In the genomic region with DNA sequence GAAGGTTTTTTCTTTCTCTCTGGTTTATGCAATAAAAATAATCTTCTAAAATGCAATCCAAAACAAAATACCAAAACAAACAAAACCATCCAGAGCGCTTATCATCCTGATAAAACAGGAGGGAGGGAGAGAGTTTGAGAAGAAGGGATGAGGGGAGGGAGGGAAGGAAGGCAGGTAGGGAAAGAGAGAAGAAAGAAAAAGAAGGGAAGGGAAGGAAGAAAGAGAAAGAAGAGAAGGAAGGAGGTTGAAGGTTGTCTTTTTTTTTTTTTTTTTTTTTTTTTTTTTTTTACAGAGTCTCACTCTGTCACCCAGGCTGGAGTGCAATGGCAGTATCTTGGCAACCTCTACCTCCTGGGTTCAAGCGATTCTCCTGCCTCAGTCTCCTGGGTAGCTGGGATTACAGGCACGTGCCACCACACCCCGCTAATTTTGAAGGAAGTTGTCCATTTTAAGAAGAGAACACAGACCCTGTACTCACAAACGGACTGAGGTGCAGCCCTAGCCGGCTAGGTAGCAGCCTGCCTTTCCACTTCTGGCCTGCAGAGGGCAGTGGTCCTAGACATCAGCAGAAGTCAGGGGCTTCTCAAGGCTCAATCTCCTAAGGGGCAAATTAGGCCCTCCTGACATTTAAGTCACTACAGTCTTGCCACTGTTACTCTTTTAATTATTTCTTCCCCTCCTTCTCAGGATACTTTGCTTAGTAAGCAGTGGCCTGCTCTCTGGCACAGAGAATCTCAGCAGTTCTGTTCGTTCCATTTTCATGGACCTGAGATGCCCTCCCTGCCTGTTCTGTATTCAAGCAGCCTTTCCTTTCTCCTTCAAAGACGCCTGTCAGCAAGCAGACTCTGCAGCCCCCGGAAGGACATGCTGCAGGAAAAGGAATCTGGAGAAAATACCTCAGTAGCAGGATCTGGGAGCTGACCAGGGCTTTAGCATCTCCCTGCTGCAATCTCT, we compare ENCODE assay signal across 8 cellular contexts.
DNase-seq lines count a peak whose midpoint lies in the region; ATAC-seq and TF ChIP-seq lines count a peak whose summit lies in the region.

No MANE protein-coding gene starts in this region.

- H3K36me3 Mint-ChIP-seq in activated T-cell treated with anti-CD3 and anti-CD28 coated beads, Interleukin-2, amount 50 U/mL, for 72 hours (ENCODE audit: insufficient read depth in 2 of 2): no peaks in the 10 kb centered on the region

- H2AFZ ChIP-seq in PC-3 (ENCODE audit: low read length): no peak overlapping the region

- TF ChIP-seq CTCF in GM20000 (IDR thresholded peaks at IDR 0.05; ENCODE audit: extremely low read depth, missing control alignments): peak; percentile 94
- peak; percentile 74 for TF ChIP-seq CTCF in PC-3 (conservative IDR thresholded peaks at IDR 0.05; ENCODE audit: low read depth, low read length)
- TF ChIP-seq CTCF in testis (IDR thresholded peaks at IDR 0.05): peak; percentile 60 to 91 (median 80)

- H3K9me3 Mint-ChIP-seq in activated T-cell treated with anti-CD3 and anti-CD28 coated beads, Interleukin-2, amount 50 U/mL, for 72 hours: no peaks in the 10 kb centered on the region

- H3K4me2 ChIP-seq in PC-3 (ENCODE audit: low read length): no peak overlapping the region

- no peak overlapping the region for H3K4me3 ChIP-seq in PC-3 (ENCODE audit: low read length)
- no peak overlapping the region for H3K4me3 ChIP-seq in testis

- no peaks in the 10 kb centered on the region for H3K79me2 ChIP-seq in PC-3 (ENCODE audit: low read length)

- no peak overlapping the region for H3K9ac ChIP-seq in PC-3 (ENCODE audit: low read length)

- intact Hi-C loops in PC-3 (cut with micrococcal nuclease) (no loop called here), testis (cut with DNase I; ENCODE audit: low total_unique reads) (no loop called here)

- H3K27me3 Mint-ChIP-seq in activated T-cell treated with anti-CD3 and anti-CD28 coated beads, Interleukin-2, amount 50 U/mL, for 72 hours (ENCODE audit: low read depth): peaks cover 46% of the 10 kb centered on the region

- no peaks in the 10 kb centered on the region for H3K27me3 ChIP-seq in PC-3 (ENCODE audit: low read length)
- H3K27me3 ChIP-seq in testis: no peaks in the 10 kb centered on the region

- POLR2A ChIA-PET in PC-3 (lab: Charles Lee; ENCODE audit: unreplicated experiment): no interaction called here

- H3K9me3 ChIP-seq in PC-3 (ENCODE audit: low read length) (no peaks in the 10 kb centered on the region), testis (no peaks in the 10 kb centered on the region)

- no TSS peak for BruUV-seq in PC-3 (replicated peaks; lab: Mats Ljungman, UMichigan)

- peaks cover 6% of the 10 kb centered on the region; the same call in 1 of the 2 replicates for H3K36me3 ChIP-seq in PC-3 (ENCODE audit: low read depth, low read length)
- H3K36me3 ChIP-seq in testis (ENCODE audit: low read depth, missing control alignments): no peaks in the 10 kb centered on the region

- no peak overlapping the region for H3K27ac Mint-ChIP-seq in activated T-cell treated with anti-CD3 and anti-CD28 coated beads, Interleukin-2, amount 50 U/mL, for 72 hours

- no peaks in the 10 kb centered on the region for H4K20me1 ChIP-seq in PC-3 (ENCODE audit: low read length)

- no peak for TF ChIP-seq POLR2A in testis (IDR thresholded peaks at IDR 0.05)

- peaks cover 10% of the 10 kb centered on the region for H3K4me1 Mint-ChIP-seq in activated T-cell treated with anti-CD3 and anti-CD28 coated beads, Interleukin-2, amount 50 U/mL, for 72 hours (ENCODE audit: low read depth)

- WGBS in testis, 2 donors: 32 to 39% methylated on average over 9 of the region's 9 CpGs

- H3K27ac ChIP-seq in PC-3 (ENCODE audit: low read length) (peak overlapping the region; percentile 36), testis (no peak overlapping the region)

- peaks cover 14% of the 10 kb centered on the region for H3K4me1 ChIP-seq in PC-3 (ENCODE audit: insufficient read depth, low read length)
- H3K4me1 ChIP-seq in testis: peaks cover 14% of the 10 kb centered on the region

- peak overlapping the region; percentile 33 to 38 for H3K4me3 Mint-ChIP-seq in activated T-cell treated with anti-CD3 and anti-CD28 coated beads, Interleukin-2, amount 50 U/mL, for 72 hours

- no peaks in the 10 kb centered on the region for H3F3A ChIP-seq in PC-3 (ENCODE audit: low read length, unreplicated experiment)

- DNase-seq in COLO668 (lab: John Stamatoyannopoulos, UW; ENCODE audit: unreplicated experiment) (peak; percentile 67), GM20000 (ENCODE audit: low spot score) (peak; percentile 69), HuH-7 (ENCODE audit: low spot score) (peak; percentile 67), PC-3 (peak; percentile 74), fibroblast of the conjunctiva (ENCODE audit: low read depth) (peak; percentile 59), nucleus accumbens (lab: John Stamatoyannopoulos, UW) (peak in 48 of 56 donors; percentile 5 to 83 (median 32)), testis (peak; percentile 85)
- peak; percentile 75 to 76 for DNase-seq in activated T-cell treated with anti-CD3 and anti-CD28 coated beads, Interleukin-2, amount 50 U/mL, for 72 hours

- CTCF ChIA-PET in PC-3 (lab: Charles Lee): no interaction called here

- H3K9me2 ChIP-seq in PC-3 (replicated peaks; ENCODE audit: low read length): no peaks in the 10 kb centered on the region

- peak; percentile 84 for ATAC-seq in PC-3
- peak; percentile 82 to 89 for ATAC-seq in activated T-cell treated with anti-CD3 and anti-CD28 coated beads, Interleukin-2, amount 50 U/mL, for 72 hours (replicated peaks in 1 of 2)

Comparison
In these comparisons a context has a peak if more than half of its experiments do, and no peak if none do; other contexts are left out.
1. DNase-seq: peak in every context shown above with its lines; median percentile 85 in testis; 76 in activated T-cell treated with anti-CD3 and anti-CD28 coated beads, Interleukin-2, amount 50 U/mL, for 72 hours; 74 in PC-3; 69 in GM20000; 67 in COLO668; 67 in HuH-7; 59 in fibroblast of the conjunctiva; 32 in nucleus accumbens.